In genomic region chr3:160956785-160957184, GRCh38 we compare ENCODE assay signal across 8 cellular contexts.
DNase-seq lines count a peak whose midpoint lies in the region; ATAC-seq and TF ChIP-seq lines count a peak whose summit lies in the region.

No MANE protein-coding gene starts in this region.

- H3K27ac Mint-ChIP-seq in mesothelial cell of epicardium: no peak overlapping the region

- peak; percentile 87 for ATAC-seq in GM21723 (IDR thresholded peaks at IDR 0.05; ENCODE audit: unreplicated experiment)
- no peak for ATAC-seq in GM21717 (IDR thresholded peaks at IDR 0.05; ENCODE audit: unreplicated experiment)
- ATAC-seq in HG03045 (IDR thresholded peaks at IDR 0.05; ENCODE audit: unreplicated experiment): no peak

- peak; percentile 50 for DNase-seq in NB4 (ENCODE audit: low read depth)
- DNase-seq in fibroblast of the conjunctiva (ENCODE audit: low read depth): peak; percentile 13
- no peak for DNase-seq in T-helper 2 cell
- no peak for DNase-seq in mesothelial cell of epicardium (ENCODE audit: low spot score in 2 of 2, unreplicated experiment in 2 of 2)

- no peaks in the 10 kb centered on the region for H3K36me3 Mint-ChIP-seq in mesothelial cell of epicardium

- peaks cover 4% of the 10 kb centered on the region for H3K9me3 Mint-ChIP-seq in mesothelial cell of epicardium

- no peak overlapping the region for H3K4me3 ChIP-seq in NB4 (ENCODE audit: low read depth, low read length)

- TF ChIP-seq CTCF in GM12872 (IDR thresholded peaks at IDR 0.05; ENCODE audit: insufficient read depth, low read depth, low read length): peak; percentile 50; the same call in 2 of the 3 replicates
- peak; percentile 14 for TF ChIP-seq CTCF in NB4 (IDR thresholded peaks at IDR 0.05; ENCODE audit: low read depth, low read length)
- no peak for TF ChIP-seq CTCF in mesothelial cell of epicardium (IDR thresholded peaks at IDR 0.05; ENCODE audit: unreplicated experiment)

- H3K4me1 Mint-ChIP-seq in mesothelial cell of epicardium: peaks cover 10% of the 10 kb centered on the region

- TF ChIP-seq POLR2A in NB4 (IDR thresholded peaks at IDR 0.05; ENCODE audit: extremely low read depth, insufficient read length): no peak

- no peaks in the 10 kb centered on the region for H3K27me3 Mint-ChIP-seq in mesothelial cell of epicardium (ENCODE audit: low read depth)

- no peak overlapping the region for H3K4me3 Mint-ChIP-seq in mesothelial cell of epicardium

Comparison
In these comparisons a context has a peak if more than half of its experiments do, and no peak if none do; other contexts are left out.
1. DNase-seq: peak in NB4 (single experiment) and fibroblast of the conjunctiva (single experiment); none in T-helper 2 cell (0 of 5) and mesothelial cell of epicardium (0 of 2).